ENCODE assay signal across 9 cellular contexts in the genomic region with DNA sequence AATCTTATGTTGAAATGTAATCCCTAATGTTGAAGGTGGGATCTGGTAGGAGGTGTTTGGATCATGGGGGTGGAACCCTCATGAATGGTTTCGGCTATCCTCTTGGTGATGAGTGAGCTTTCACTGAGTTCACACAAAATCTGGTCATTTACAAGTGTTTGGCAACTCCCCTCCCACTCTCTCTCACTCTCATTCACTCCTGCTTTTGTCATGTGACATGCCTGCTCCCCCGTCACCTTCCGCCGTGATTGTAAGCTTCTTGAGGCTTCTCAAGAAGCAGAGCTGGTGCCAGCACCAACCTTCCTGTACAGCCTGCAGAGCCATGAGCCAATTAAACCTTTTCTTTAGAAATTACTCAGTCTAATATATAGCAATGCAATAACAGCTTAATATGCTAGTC.
"Had no signal": no experiment of that assay in that cellular context is flagged by ENCODE, and none has a peak within 500 bp of the region (broad histone marks: within the 10 kb centered on the region; RNA-seq: fewer than 3 reads in every experiment).

No MANE protein-coding gene starts in this region.

- H3K36me3 ChIP-seq: HAP-1 had no signal

- H3K4me1 ChIP-seq: HAP-1 had no signal

- DNase-seq: GM23248, H7, HFFc6, IMR-90, KG1 had no signal

- H3K27ac ChIP-seq: GM23248, HL-60 had no signal

- H2AFZ ChIP-seq: GM23248 had no signal

- H3K4me3 Mint-ChIP-seq: HFFc6 had no signal

- H3K4me3 ChIP-seq: GM23248, HAP-1, K562 had no signal

- ATAC-seq: HCT116, K562 had no signal

- H3K9me3 Mint-ChIP-seq: HFFc6 had no signal

- H3K9ac ChIP-seq: GM23248 had no signal

- H3K27ac Mint-ChIP-seq: HFFc6 had no signal

- H3K9me3 ChIP-seq: HAP-1 had no signal
